In the genomic region with DNA sequence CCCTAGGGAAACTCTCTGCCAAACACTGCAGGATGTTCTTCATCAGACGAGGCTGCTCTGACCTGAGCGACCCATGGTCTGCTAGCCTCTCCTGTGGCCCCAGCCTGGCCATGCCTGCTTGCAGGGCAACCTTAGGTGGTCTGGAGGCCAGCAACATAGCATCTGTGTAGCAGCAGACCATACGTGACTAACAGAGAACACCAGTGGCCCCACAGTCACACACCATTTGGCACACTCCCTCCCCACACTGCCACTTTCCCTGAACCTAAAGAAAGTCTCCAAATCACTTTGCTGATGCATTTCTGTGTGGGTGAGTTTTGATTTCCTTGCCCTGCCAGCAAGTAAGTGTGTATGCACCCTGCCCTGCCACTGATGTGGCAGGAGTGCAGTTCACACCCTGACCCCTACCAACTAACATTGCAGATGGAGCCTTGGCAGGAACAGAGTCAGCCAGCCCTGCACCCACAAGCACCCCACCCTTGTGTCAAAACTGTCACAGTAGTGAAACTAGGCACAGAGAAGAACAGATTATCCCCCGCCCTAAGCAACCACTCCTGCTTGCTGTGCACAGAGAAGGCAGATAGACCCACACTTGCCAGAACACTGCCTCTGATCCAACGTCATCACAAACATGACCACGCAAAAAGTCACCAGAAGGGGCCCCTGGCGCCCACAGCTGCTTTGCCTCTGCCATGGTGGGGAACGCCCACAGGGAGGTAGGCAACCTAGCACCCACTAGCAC, we compare ENCODE assay signal across 2 cellular contexts.
TF ChIP-seq lines count a peak whose summit lies in the region.

No MANE protein-coding gene starts in this region.

TF ChIP-seq in GM12878, 131 proteins besides CTCF, POLR2A, EP300 and RAD21 (continued from another document):
- TF ChIP-seq, protein P1, sequence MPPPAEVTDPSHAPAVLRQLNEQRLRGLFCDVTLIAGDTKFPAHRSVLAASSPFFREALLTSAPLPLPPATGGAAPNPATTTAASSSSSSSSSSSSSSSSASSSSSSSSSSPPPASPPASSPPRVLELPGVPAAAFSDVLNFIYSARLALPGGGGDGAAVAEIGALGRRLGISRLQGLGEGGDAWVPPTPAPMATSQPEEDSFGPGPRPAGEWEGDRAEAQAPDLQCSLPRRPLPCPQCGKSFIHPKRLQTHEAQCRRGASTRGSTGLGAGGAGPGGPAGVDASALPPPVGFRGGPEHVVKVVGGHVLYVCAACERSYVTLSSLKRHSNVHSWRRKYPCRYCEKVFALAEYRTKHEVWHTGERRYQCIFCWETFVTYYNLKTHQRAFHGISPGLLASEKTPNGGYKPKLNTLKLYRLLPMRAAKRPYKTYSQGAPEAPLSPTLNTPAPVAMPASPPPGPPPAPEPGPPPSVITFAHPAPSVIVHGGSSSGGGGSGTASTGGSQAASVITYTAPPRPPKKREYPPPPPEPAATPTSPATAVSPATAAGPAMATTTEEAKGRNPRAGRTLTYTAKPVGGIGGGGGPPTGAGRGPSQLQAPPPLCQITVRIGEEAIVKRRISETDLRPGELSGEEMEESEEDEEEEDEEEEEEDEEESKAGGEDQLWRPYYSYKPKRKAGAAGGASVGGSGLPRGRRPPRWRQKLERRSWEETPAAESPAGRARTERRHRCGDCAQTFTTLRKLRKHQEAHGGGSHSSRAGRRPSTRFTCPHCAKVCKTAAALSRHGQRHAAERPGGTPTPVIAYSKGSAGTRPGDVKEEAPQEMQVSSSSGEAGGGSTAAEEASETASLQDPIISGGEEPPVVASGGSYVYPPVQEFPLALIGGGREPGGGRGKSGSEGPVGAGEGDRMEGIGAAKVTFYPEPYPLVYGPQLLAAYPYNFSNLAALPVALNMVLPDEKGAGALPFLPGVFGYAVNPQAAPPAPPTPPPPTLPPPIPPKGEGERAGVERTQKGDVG (CRISPR knock-in tag; IDR thresholded peaks at IDR 0.05), result no peak
- TF ChIP-seq NR2F1 (conservative IDR thresholded peaks at IDR 0.05) (peak; percentile 45; the same call in 1 of the 2 replicates), EZH2 (IDR thresholded peaks at IDR 0.05; ENCODE audit: borderline replicate concordance, control insufficient read depth, low read depth, low read length) (no peak), BMI1 (IDR thresholded peaks at IDR 0.05; ENCODE audit: borderline replicate concordance) (no peak), CREB1 (IDR thresholded peaks at IDR 0.05; ENCODE audit: low read depth) (peak; percentile 51; the same call in 1 of the 2 replicates), CREM (IDR thresholded peaks at IDR 0.05; ENCODE audit: low read depth) (peak; percentile 42; the same call in 1 of the 2 replicates)
- TF ChIP-seq, protein P2, sequence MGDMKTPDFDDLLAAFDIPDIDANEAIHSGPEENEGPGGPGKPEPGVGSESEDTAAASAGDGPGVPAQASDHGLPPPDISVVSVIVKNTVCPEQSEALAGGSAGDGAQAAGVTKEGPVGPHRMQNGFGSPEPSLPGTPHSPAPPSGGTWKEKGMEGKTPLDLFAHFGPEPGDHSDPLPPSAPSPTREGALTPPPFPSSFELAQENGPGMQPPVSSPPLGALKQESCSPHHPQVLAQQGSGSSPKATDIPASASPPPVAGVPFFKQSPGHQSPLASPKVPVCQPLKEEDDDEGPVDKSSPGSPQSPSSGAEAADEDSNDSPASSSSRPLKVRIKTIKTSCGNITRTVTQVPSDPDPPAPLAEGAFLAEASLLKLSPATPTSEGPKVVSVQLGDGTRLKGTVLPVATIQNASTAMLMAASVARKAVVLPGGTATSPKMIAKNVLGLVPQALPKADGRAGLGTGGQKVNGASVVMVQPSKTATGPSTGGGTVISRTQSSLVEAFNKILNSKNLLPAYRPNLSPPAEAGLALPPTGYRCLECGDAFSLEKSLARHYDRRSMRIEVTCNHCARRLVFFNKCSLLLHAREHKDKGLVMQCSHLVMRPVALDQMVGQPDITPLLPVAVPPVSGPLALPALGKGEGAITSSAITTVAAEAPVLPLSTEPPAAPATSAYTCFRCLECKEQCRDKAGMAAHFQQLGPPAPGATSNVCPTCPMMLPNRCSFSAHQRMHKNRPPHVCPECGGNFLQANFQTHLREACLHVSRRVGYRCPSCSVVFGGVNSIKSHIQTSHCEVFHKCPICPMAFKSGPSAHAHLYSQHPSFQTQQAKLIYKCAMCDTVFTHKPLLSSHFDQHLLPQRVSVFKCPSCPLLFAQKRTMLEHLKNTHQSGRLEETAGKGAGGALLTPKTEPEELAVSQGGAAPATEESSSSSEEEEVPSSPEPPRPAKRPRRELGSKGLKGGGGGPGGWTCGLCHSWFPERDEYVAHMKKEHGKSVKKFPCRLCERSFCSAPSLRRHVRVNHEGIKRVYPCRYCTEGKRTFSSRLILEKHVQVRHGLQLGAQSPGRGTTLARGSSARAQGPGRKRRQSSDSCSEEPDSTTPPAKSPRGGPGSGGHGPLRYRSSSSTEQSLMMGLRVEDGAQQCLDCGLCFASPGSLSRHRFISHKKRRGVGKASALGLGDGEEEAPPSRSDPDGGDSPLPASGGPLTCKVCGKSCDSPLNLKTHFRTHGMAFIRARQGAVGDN (IDR thresholded peaks at IDR 0.05), result no peak

TF ChIP-seq in SK-N-SH, 30 proteins besides CTCF, POLR2A, EP300 and RAD21 (continued from another document):
- TF ChIP-seq, protein P3, sequence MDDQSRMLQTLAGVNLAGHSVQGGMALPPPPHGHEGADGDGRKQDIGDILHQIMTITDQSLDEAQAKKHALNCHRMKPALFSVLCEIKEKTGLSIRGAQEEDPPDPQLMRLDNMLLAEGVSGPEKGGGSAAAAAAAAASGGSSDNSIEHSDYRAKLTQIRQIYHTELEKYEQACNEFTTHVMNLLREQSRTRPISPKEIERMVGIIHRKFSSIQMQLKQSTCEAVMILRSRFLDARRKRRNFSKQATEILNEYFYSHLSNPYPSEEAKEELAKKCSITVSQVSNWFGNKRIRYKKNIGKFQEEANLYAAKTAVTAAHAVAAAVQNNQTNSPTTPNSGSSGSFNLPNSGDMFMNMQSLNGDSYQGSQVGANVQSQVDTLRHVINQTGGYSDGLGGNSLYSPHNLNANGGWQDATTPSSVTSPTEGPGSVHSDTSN (IDR thresholded peaks at IDR 0.05), result no peak
- no peak for TF ChIP-seq TAF1 (IDR thresholded peaks at IDR 0.05; ENCODE audit: borderline replicate concordance, low read depth, low read length)
- no peak for TF ChIP-seq JUND (IDR thresholded peaks at IDR 0.05)
- no peak for TF ChIP-seq EZH2phosphoT487 (IDR thresholded peaks at IDR 0.05; ENCODE audit: borderline replicate concordance, low read depth)
- TF ChIP-seq, protein P4, sequence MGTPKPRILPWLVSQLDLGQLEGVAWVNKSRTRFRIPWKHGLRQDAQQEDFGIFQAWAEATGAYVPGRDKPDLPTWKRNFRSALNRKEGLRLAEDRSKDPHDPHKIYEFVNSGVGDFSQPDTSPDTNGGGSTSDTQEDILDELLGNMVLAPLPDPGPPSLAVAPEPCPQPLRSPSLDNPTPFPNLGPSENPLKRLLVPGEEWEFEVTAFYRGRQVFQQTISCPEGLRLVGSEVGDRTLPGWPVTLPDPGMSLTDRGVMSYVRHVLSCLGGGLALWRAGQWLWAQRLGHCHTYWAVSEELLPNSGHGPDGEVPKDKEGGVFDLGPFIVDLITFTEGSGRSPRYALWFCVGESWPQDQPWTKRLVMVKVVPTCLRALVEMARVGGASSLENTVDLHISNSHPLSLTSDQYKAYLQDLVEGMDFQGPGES (IDR thresholded peaks at IDR 0.05; ENCODE audit: low read depth, low read length), result no peak
- no peak for TF ChIP-seq RFX5 (IDR thresholded peaks at IDR 0.05; ENCODE audit: low read length)
- TF ChIP-seq, protein P5, sequence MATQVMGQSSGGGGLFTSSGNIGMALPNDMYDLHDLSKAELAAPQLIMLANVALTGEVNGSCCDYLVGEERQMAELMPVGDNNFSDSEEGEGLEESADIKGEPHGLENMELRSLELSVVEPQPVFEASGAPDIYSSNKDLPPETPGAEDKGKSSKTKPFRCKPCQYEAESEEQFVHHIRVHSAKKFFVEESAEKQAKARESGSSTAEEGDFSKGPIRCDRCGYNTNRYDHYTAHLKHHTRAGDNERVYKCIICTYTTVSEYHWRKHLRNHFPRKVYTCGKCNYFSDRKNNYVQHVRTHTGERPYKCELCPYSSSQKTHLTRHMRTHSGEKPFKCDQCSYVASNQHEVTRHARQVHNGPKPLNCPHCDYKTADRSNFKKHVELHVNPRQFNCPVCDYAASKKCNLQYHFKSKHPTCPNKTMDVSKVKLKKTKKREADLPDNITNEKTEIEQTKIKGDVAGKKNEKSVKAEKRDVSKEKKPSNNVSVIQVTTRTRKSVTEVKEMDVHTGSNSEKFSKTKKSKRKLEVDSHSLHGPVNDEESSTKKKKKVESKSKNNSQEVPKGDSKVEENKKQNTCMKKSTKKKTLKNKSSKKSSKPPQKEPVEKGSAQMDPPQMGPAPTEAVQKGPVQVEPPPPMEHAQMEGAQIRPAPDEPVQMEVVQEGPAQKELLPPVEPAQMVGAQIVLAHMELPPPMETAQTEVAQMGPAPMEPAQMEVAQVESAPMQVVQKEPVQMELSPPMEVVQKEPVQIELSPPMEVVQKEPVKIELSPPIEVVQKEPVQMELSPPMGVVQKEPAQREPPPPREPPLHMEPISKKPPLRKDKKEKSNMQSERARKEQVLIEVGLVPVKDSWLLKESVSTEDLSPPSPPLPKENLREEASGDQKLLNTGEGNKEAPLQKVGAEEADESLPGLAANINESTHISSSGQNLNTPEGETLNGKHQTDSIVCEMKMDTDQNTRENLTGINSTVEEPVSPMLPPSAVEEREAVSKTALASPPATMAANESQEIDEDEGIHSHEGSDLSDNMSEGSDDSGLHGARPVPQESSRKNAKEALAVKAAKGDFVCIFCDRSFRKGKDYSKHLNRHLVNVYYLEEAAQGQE (IDR thresholded peaks at IDR 0.05; ENCODE audit: low read depth, low read length), result no peak
- no peak for TF ChIP-seq NRF1 (IDR thresholded peaks at IDR 0.05; ENCODE audit: low read depth, low read length)
- no peak for TF ChIP-seq NFIC (IDR thresholded peaks at IDR 0.05; ENCODE audit: borderline replicate concordance)
- TF ChIP-seq TCF12 (IDR thresholded peaks at IDR 0.05), result no peak
